ENCODE assay signal across 17 cellular contexts in genomic region chr3:172133830-172134229, GRCh38.
DNase-seq lines count a peak whose midpoint lies in the region; ATAC-seq and TF ChIP-seq lines count a peak whose summit lies in the region.
"Had no signal": no experiment of that assay in that cellular context is flagged by ENCODE, and none has a peak within 500 bp of the region (broad histone marks: within the 10 kb centered on the region; RNA-seq: fewer than 3 reads in every experiment).

No MANE protein-coding gene starts in this region.

- no peak for ATAC-seq in Panc1
- ATAC-seq in HG02885 (IDR thresholded peaks at IDR 0.05; ENCODE audit: poor library complexity, unreplicated experiment): no peak
- ATAC-seq: activated naive CD4-positive, alpha-beta T cell treated with anti-CD3 and anti-CD28 coated beads, Interleukin-2, amount 50 U/mL, for 72 hours; HCT116 had no signal

- peaks cover 9% of the 10 kb centered on the region for H3K9me3 Mint-ChIP-seq in T-helper 1 cell treated with Interleukin-12 subunit alpha and Interleukin-12 subunit beta and Interleukin-4 antibody, amounts not matched to agents 30 μg/mL and 1 μg/mL, for 36 hours
- H3K9me3 Mint-ChIP-seq in endothelial cell (ENCODE audit: unreplicated experiment): no peaks in the 10 kb centered on the region
- H3K9me3 Mint-ChIP-seq: activated naive CD4-positive, alpha-beta T cell treated with anti-CD3 and anti-CD28 coated beads, Interleukin-2, amount 50 U/mL, for 72 hours had no signal

- H3K4me1 Mint-ChIP-seq in T-helper 1 cell treated with Interleukin-12 subunit alpha and Interleukin-12 subunit beta and Interleukin-4 antibody, amounts not matched to agents 30 μg/mL and 1 μg/mL, for 36 hours (ENCODE audit: low read depth): peaks cover 59% of the 10 kb centered on the region
- peaks cover 66% of the 10 kb centered on the region for H3K4me1 Mint-ChIP-seq in endothelial cell (ENCODE audit: unreplicated experiment)

- in situ Hi-C loops in Panc1 (cut with HindIII; ENCODE audit: low pct_unique_long_range_greater_than_20kb, low sequenced_read_pairs): no loop called here

- peak overlapping the region; percentile 15 for H3K4me3 Mint-ChIP-seq in T-helper 1 cell treated with Interleukin-12 subunit alpha and Interleukin-12 subunit beta and Interleukin-4 antibody, amounts not matched to agents 30 μg/mL and 1 μg/mL, for 36 hours
- H3K4me3 Mint-ChIP-seq in endothelial cell (ENCODE audit: unreplicated experiment): peak overlapping the region; percentile 27
- H3K4me3 Mint-ChIP-seq: neural progenitor cell had no signal

- POLR2A ChIA-PET in Panc1 (lab: Charles Lee): interaction anchor here (0.6 kb wide), 1 partner anchor 40 kb away, joined by 6 read pairs; no protein-coding TSS in a partner anchor

- CTCF ChIA-PET in Panc1 (lab: Charles Lee): no interaction called here

- peaks cover 3% of the 10 kb centered on the region; the same call in 1 of the 2 replicates for H3K36me3 ChIP-seq in Panc1 (ENCODE audit: control insufficient read depth, insufficient read depth, low read length)
- H3K36me3 ChIP-seq in spleen: peaks cover 0 to 6% (median 0%) of the 10 kb centered on the region in 6 donors
- H3K36me3 ChIP-seq: neural progenitor cell had no signal

- intact Hi-C loops in Panc1 (cut with micrococcal nuclease; ENCODE audit: unreplicated experiment) (no loop called here), spleen (cut with DNase I; ENCODE audit: low total_unique reads) (no loop called here)

- no peak for DNase-seq in T-helper 1 cell
- DNase-seq in Panc1 (ENCODE audit: low read depth, low spot score): no peak
- no peak for DNase-seq in endothelial cell (ENCODE audit: low spot score)
- DNase-seq in spleen: no peak
- DNase-seq in GDM1 (lab: John Stamatoyannopoulos, UW): no peak
- DNase-seq in activated CD4-positive, CD25-positive, alpha-beta regulatory T cell treated with anti-CD3 and anti-CD28 coated beads, Interleukin-2, amount 50 U/mL, for 72 hours: no peak
- DNase-seq: ACHN, cortex of kidney, DMS153, foreskin fibroblast, NCI-H1417 treated with DMSO at 0.1 percent for 48 hours, NCI-H774 had no signal

- 85 to 99% (median 88%) methylated on average over 4 of the region's 4 CpGs for WGBS in spleen, 5 donors

- H3K4me3 ChIP-seq in Panc1 (ENCODE audit: low read depth in 2 of 2, low read length in 2 of 2) (no peak overlapping the region), spleen (peak overlapping the region in 1 of 8 donors; percentile 17)
- H3K4me3 ChIP-seq: neural progenitor cell had no signal

- TF ChIP-seq CTCF in Panc1 (IDR thresholded peaks at IDR 0.05) (no peak), endothelial cell (IDR thresholded peaks at IDR 0.05; ENCODE audit: unreplicated experiment) (no peak), spleen (IDR thresholded peaks at IDR 0.05 in 8 of 11, conservative IDR thresholded peaks at IDR 0.05 in 3 of 11) (no peak)

- H3K4me1 ChIP-seq in Panc1 (ENCODE audit: control insufficient read depth, insufficient read depth, low read length) (peaks cover 89% of the 10 kb centered on the region), spleen (peaks cover 19 to 100% (median 74%) of the 10 kb centered on the region in 6 donors)

- TF ChIP-seq POLR2A in spleen (IDR thresholded peaks at IDR 0.05): no peak

- no peaks in the 10 kb centered on the region for H3K27me3 ChIP-seq in Panc1 (ENCODE audit: control insufficient read depth, insufficient read depth, low read length)
- no peaks in the 10 kb centered on the region for H3K27me3 ChIP-seq in spleen (replicated peaks in 1 of 7)
- H3K27me3 ChIP-seq: neural progenitor cell had no signal

- peaks cover 27% of the 10 kb centered on the region for H3K36me3 Mint-ChIP-seq in T-helper 1 cell treated with Interleukin-12 subunit alpha and Interleukin-12 subunit beta and Interleukin-4 antibody, amounts not matched to agents 30 μg/mL and 1 μg/mL, for 36 hours (ENCODE audit: low read depth)
- H3K36me3 Mint-ChIP-seq in endothelial cell (ENCODE audit: low read depth, unreplicated experiment): peaks cover 27% of the 10 kb centered on the region

- no peaks in the 10 kb centered on the region for H3K9me3 ChIP-seq in Panc1 (ENCODE audit: control insufficient read depth, insufficient read depth, low read depth, low read length)
- no peaks in the 10 kb centered on the region for H3K9me3 ChIP-seq in spleen

- H3K27ac Mint-ChIP-seq in T-helper 1 cell treated with Interleukin-12 subunit alpha and Interleukin-12 subunit beta and Interleukin-4 antibody, amounts not matched to agents 30 μg/mL and 1 μg/mL, for 36 hours: peak overlapping the region; percentile 21
- H3K27ac Mint-ChIP-seq in endothelial cell (ENCODE audit: unreplicated experiment): peak overlapping the region; percentile 70
- H3K27ac Mint-ChIP-seq: neural progenitor cell had no signal

- H3K27ac ChIP-seq in Panc1 (ENCODE audit: low read length) (peak overlapping the region; percentile 97), spleen (peak overlapping the region in 7 of 8 donors; percentile 44 to 92 (median 84))
- H3K27ac ChIP-seq: neural progenitor cell had no signal

- no TSS peak for BruUV-seq in Panc1 (replicated peaks; lab: Mats Ljungman, UMichigan)

- no peaks in the 10 kb centered on the region for H3K27me3 Mint-ChIP-seq in T-helper 1 cell treated with Interleukin-12 subunit alpha and Interleukin-12 subunit beta and Interleukin-4 antibody, amounts not matched to agents 30 μg/mL and 1 μg/mL, for 36 hours (ENCODE audit: low read depth)
- H3K27me3 Mint-ChIP-seq in endothelial cell (ENCODE audit: unreplicated experiment): no peaks in the 10 kb centered on the region
